ENCODE assay signal across 14 cellular contexts in the genomic region with DNA sequence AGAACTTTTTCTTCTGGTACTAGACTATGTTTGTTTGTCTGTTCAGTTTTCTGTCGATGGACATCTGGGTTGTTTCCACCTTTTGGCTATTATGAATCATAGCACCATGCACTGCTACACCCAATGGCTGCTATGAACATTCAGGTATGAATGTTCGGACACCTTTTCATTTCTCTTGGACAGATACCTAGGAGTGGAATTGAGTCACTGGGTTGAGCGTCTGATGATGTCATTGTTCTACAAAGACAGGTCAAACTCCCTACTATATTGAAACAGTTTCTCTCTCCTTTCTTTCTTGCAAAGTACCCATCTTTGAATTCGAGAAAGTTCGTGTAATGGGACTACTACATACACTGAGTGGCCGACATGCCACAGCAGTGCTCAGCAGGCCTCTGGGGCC. TPM values are rescaled to one million over a fixed set of nuclear protein-coding genes. Genes with fewer than 3 reads are reported as not detected.
A peak's percentile ranks its signal among the peaks of the same experiment; 100 is the strongest.
DNase-seq lines count a peak whose midpoint lies in the region; ATAC-seq, FAIRE-seq and TF ChIP-seq lines count a peak whose summit lies in the region.
"Had no signal": no experiment of that assay in that cellular context is flagged by ENCODE, and none has a peak within 500 bp of the region (broad histone marks: within the 10 kb centered on the region; RNA-seq: fewer than 3 reads in every experiment).

No MANE protein-coding gene starts in this region.

- H4K20me1 ChIP-seq in HCT116 (ENCODE audit: insufficient read depth): no peaks in the 10 kb centered on the region

- POLR2A ChIA-PET in A549 (lab: Yijun Ruan, JAX) (no interaction called here), HCT116 (lab: Charles Lee) (no interaction called here)

- TF ChIP-seq RAD21 in A549 (conservative IDR thresholded peaks at IDR 0.05 in 1 of 2, IDR thresholded peaks at IDR 0.05 in 1 of 2): no peak
- no peak for TF ChIP-seq RAD21 in HCT116 (IDR thresholded peaks at IDR 0.05; ENCODE audit: low read depth)

- BruUV-seq in HCT116 (replicated peaks; lab: Mats Ljungman, UMichigan): no TSS peak

- RAD21 ChIA-PET in HCT116 (lab: Charles Lee; ENCODE audit: low non-redundant PET in 1 of 2, low total read pairs in 2 of 2, uncharacterized antibody in 2 of 2, unreplicated experiment in 2 of 2): interaction anchor here (0.6 to 1.9 kb wide), 3 partner anchors 30 to 413 kb away, joined by 3 to 4 read pairs (median 3); no protein-coding TSS in a partner anchor

- no peak overlapping the region for H3K9ac ChIP-seq in HCT116 (ENCODE audit: low read length)

- ATAC-seq in A549 (0 out of 6 replicates have a peak, but pooled peaks of 1 of the 2 experiments have one; percentile 4), HCT116 (no peak), left colon (peak; percentile 6), HG02938 (IDR thresholded peaks at IDR 0.05; ENCODE audit: unreplicated experiment) (no peak)

- peak overlapping the region; percentile 55 for H2AFZ ChIP-seq in HCT116 (ENCODE audit: low read depth, low read length, poor library complexity, severe bottlenecking)

- FAIRE-seq in A549 (lab: Jason Lieb, UNC) (no peak), bronchial epithelial cell (lab: Jason Lieb, UNC) (peak; percentile 68)

- no peaks in the 10 kb centered on the region for H3K36me3 ChIP-seq in HCT116 (ENCODE audit: control insufficient read depth in 1 of 2, insufficient read depth in 2 of 2, low read length in 2 of 2)
- H3K36me3 ChIP-seq in bronchial epithelial cell (ENCODE audit: control insufficient read depth, insufficient read depth, low read length): no peaks in the 10 kb centered on the region
- no peaks in the 10 kb centered on the region for H3K36me3 ChIP-seq in MG63
- H3K36me3 ChIP-seq: HAP-1, sigmoid colon, SJCRH30, upper lobe of right lung had no signal

- H3K79me2 ChIP-seq in HCT116 (ENCODE audit: insufficient read depth, low read length): no peaks in the 10 kb centered on the region

- DNase-seq in A549 (ENCODE audit: low read depth in 1 of 2, low spot score in 1 of 2): no peak
- no peak for DNase-seq in HCT116 (ENCODE audit: low read depth, low spot score)
- peak; percentile 87 for DNase-seq in bronchial epithelial cell (ENCODE audit: low read depth)
- no peak for DNase-seq in left colon
- DNase-seq in MG63: no peak
- DNase-seq in D341Med (ENCODE audit: low spot score): no peak
- no peak for DNase-seq in amniotic stem cell (lab: John Stamatoyannopoulos, UW)

- H3K4me3 ChIP-seq in A549 (no peak overlapping the region), HCT116 (replicated peaks in 1 of 2; ENCODE audit: low read depth in 1 of 2, low read length in 2 of 2) (no peak overlapping the region), bronchial epithelial cell (ENCODE audit: low read depth, low read length) (no peak overlapping the region), MG63 (no peak overlapping the region)
- H3K4me3 ChIP-seq: body of pancreas, HAP-1, sigmoid colon, SJCRH30, upper lobe of right lung had no signal

- TF ChIP-seq CTCF in A549 (IDR thresholded peaks at IDR 0.05): no peak
- TF ChIP-seq CTCF in HCT116 (IDR thresholded peaks at IDR 0.05 in 2 of 3, conservative IDR thresholded peaks at IDR 0.05 in 1 of 3; ENCODE audit: borderline replicate concordance in 1 of 3, insufficient read depth in 1 of 3, low read depth in 2 of 3, low read length in 2 of 3): no peak
- TF ChIP-seq CTCF in bronchial epithelial cell (IDR thresholded peaks at IDR 0.05; ENCODE audit: insufficient read depth, low read length, severe bottlenecking): no peak

- intact Hi-C loops in HCT116 (cut with micrococcal nuclease) (loop anchor here (2.0 kb wide), 1 partner anchor 44 kb away; a partner anchor contains a TSS), left colon (cut with DNase I, micrococcal nuclease) (no loop called here)

- 0 out of 3 replicates have a peak, but pooled peaks cover 3% of the 10 kb centered on the region for H3K4me1 ChIP-seq in A549
- H3K4me1 ChIP-seq in HCT116 (ENCODE audit: control insufficient read depth in 1 of 2, insufficient read depth in 2 of 2, low read length in 2 of 2): peaks cover 0 to 11% of the 10 kb centered on the region in 2 experiments; a peak in 2 of 4 replicates
- H3K4me1 ChIP-seq: HAP-1 had no signal

- H3K27ac ChIP-seq in A549: no peak overlapping the region
- no peak overlapping the region for H3K27ac ChIP-seq in HCT116 (ENCODE audit: low read depth, low read length)
- H3K27ac ChIP-seq: body of pancreas, C4-2B, sigmoid colon, SJCRH30, upper lobe of right lung had no signal

- no peak for TF ChIP-seq EP300 in A549 (IDR thresholded peaks at IDR 0.05)

- H3K9me3 ChIP-seq in A549 (no peaks in the 10 kb centered on the region), HCT116 (ENCODE audit: control insufficient read depth in 1 of 2, insufficient read depth in 1 of 2, low read depth in 1 of 2, low read length in 2 of 2) (peaks cover 0 to 5% of the 10 kb centered on the region in 2 experiments; a peak in 1 of 4 replicates), MG63 (no peaks in the 10 kb centered on the region)
- H3K9me3 ChIP-seq: body of pancreas, HAP-1, sigmoid colon, SJCRH30, upper lobe of right lung had no signal

- CTCF ChIA-PET in A549 (lab: Yijun Ruan, JAX): interaction anchor here (0.8 to 2.4 kb wide), 24 partner anchors 9 to 343 kb away, joined by 3 to 24 read pairs (median 4); no protein-coding TSS in a partner anchor
- CTCF ChIA-PET in HCT116 (lab: Charles Lee): interaction anchor here (0.9 to 2.6 kb wide), 18 partner anchors 11 to 413 kb away, joined by 3 to 19 read pairs (median 4); a partner anchor contains a TSS

- TF ChIP-seq POLR2A in A549 (IDR thresholded peaks at IDR 0.05; ENCODE audit: low read length) (no peak), HCT116 (IDR thresholded peaks at IDR 0.05; ENCODE audit: borderline replicate concordance, extremely low read depth, insufficient read depth, insufficient read length) (no peak)

- H3K4me2 ChIP-seq in A549: peak overlapping the region; percentile 52
- peak overlapping the region; percentile 34 for H3K4me2 ChIP-seq in HCT116 (ENCODE audit: low read length)

- WGBS in A549 (ENCODE audit: missing lambda C conversion rate): 6% methylated on average over 6 of the region's 6 CpGs

- H3K27me3 ChIP-seq in HCT116 (ENCODE audit: insufficient read depth, low read length): no peaks in the 10 kb centered on the region
- no peaks in the 10 kb centered on the region for H3K27me3 ChIP-seq in bronchial epithelial cell (ENCODE audit: control insufficient read depth, insufficient read depth, low read length)
- H3K27me3 ChIP-seq in MG63: no peaks in the 10 kb centered on the region
- H3K27me3 ChIP-seq: body of pancreas, sigmoid colon, SJCRH30, upper lobe of right lung had no signal

- H3K9me2 ChIP-seq in HCT116 (ENCODE audit: insufficient read depth): no peaks in the 10 kb centered on the region

TF ChIP-seq in A549, 52 proteins besides CTCF, POLR2A, EP300 and RAD21:
- TF ChIP-seq CBX2 (IDR thresholded peaks at IDR 0.05; ENCODE audit: borderline replicate concordance, low read depth): no peak
TF ChIP-seq in A549: peak in this region for 0.

TF ChIP-seq in HCT116, 20 proteins besides CTCF, POLR2A, EP300 and RAD21 (continues in another document):
- TF ChIP-seq JUND (IDR thresholded peaks at IDR 0.05) (no peak), EZH2phosphoT487 (IDR thresholded peaks at IDR 0.05; ENCODE audit: borderline replicate concordance) (no peak), CBX3 (IDR thresholded peaks at IDR 0.05; ENCODE audit: low read depth) (no peak), SP1 (IDR thresholded peaks at IDR 0.05; ENCODE audit: low read depth) (no peak), SRF (IDR thresholded peaks at IDR 0.05; ENCODE audit: low read depth) (no peak), TCF7L2 (IDR thresholded peaks at IDR 0.05; ENCODE audit: borderline replicate concordance, extremely low read depth, insufficient read depth, insufficient read length) (no peak), FOSL1 (IDR thresholded peaks at IDR 0.05; ENCODE audit: low read depth) (no peak), ZFX (IDR thresholded peaks at IDR 0.05) (no peak)
- TF ChIP-seq, protein P1, sequence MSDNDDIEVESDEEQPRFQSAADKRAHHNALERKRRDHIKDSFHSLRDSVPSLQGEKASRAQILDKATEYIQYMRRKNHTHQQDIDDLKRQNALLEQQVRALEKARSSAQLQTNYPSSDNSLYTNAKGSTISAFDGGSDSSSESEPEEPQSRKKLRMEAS (IDR thresholded peaks at IDR 0.05): no peak
- TF ChIP-seq, protein P2, sequence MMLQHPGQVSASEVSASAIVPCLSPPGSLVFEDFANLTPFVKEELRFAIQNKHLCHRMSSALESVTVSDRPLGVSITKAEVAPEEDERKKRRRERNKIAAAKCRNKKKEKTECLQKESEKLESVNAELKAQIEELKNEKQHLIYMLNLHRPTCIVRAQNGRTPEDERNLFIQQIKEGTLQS (IDR thresholded peaks at IDR 0.05): no peak

RNA-seq across cellular contexts. Expression of a gene that starts 44.7 kb away (rescaled TPM):
- 50.4 and 52.3 TPM in 2 replicates for polyA plus RNA-seq in A549 (2011; rRNA removed)
- 42.8 and 54.6 TPM in 2 replicates for polyA plus RNA-seq in A549 (2012; cell fraction: cytosol; rRNA removed)
- 49.1 and 57.4 TPM in 2 replicates for polyA plus RNA-seq in A549 (2012; cell fraction: nucleus; rRNA removed)
- 42.9 to 50.6 TPM (median 43.5 TPM) in 3 replicates for polyA plus RNA-seq in A549 (2017; fragmentation: RNase III; extraction: RNeasy Plus Mini Kit Qiagen cat#74134 plus additional on column Dnase treatment)
- polyA minus RNA-seq in A549 (2011; rRNA and poly(A)+ RNA removed): 94.5 and 141 TPM in 2 replicates
- total RNA-seq in HCT116 (2021; ENCODE audit: unreplicated experiment): 34.7 TPM
- 29.2 and 31.1 TPM in 2 replicates for polyA plus RNA-seq in HCT116 (2012)
- 20.8 and 22.9 TPM in 2 replicates for total RNA-seq in bronchial epithelial cell
- 10 to 100 TPM; 62.8 to 86.8 TPM for total RNA-seq in left colon
- total RNA-seq in MG63 (2014; rRNA removed; shearing (Covaris generic); ENCODE audit: low replicate concordance): 92.0 and 101 TPM in 2 replicates

RNA-seq across cellular contexts. Expression of a gene that starts 45.0 kb away (rescaled TPM):
- polyA plus RNA-seq in A549 (2011; rRNA removed) (38.0 and 42.4 TPM in 2 replicates), A549 (2017; fragmentation: RNase III; extraction: RNeasy Plus Mini Kit Qiagen cat#74134 plus additional on column Dnase treatment) (14.0 to 15.4 TPM (median 14.5 TPM) in 3 replicates)
- 17.5 and 20.6 TPM in 2 replicates for polyA plus RNA-seq in A549 (2012; cell fraction: cytosol; rRNA removed)
- polyA plus RNA-seq in A549 (2012; cell fraction: nucleus; rRNA removed): 36.1 and 38.6 TPM in 2 replicates
- 65.6 and 73.8 TPM in 2 replicates for polyA minus RNA-seq in A549 (2011; rRNA and poly(A)+ RNA removed)
- total RNA-seq in HCT116 (2021; ENCODE audit: unreplicated experiment) (28.9 TPM), bronchial epithelial cell (32.4 and 32.6 TPM in 2 replicates), left colon (10 to 100 TPM; 47.7 to 50.7 TPM)
- 12.6 and 15.7 TPM in 2 replicates for polyA plus RNA-seq in HCT116 (2012)
- 12.9 and 18.8 TPM in 2 replicates for total RNA-seq in MG63 (2014; rRNA removed; shearing (Covaris generic); ENCODE audit: low replicate concordance)
